8 cellular contexts compared by ENCODE assay signal in the genomic region with DNA sequence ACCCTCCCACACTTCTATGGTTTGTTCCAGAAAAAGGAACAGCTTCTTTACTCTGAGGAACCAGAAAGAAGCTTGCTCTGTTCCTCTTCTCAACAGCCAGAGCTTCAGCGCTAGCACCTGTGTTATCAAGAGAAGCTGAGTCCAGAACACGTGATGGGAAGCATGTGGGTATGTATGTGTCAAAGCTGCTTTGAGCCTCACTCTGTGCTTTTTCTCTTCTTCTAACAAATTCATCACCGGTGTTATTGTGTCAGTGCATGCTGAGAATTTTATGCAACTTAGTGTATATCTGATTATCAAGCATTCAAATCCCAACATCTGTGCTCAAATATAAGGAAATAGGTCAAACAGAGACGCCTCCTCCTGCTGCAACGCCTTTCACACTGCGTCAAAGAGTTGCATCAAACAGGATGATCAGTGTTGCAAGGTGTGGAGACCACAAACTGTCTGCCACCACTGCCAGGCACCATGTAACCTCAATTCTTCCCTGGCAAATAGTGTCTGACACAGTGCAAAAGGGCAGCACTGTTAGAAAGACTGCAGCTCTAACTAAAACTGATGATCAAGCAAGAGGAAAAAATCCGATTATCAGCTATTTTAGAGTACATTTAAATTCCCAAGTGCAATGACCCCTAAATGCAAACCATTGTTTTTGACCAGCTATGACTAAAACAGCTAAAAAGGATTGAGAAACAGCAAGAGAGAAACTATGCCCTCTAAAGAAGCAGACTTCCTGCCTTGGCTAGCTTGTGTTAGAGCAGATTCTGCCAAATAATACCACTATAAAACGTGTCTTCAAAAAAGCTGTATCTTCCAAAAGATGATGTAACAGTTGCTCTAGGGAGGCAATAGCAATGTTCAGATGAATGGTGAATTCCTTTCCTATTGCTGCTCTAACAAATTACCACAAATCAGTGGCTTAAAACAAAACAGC.
DNase-seq lines count a peak whose midpoint lies in the region; ATAC-seq and TF ChIP-seq lines count a peak whose summit lies in the region.

No MANE protein-coding gene starts in this region.

- TF ChIP-seq CTCF in AG10803 (conservative IDR thresholded peaks at IDR 0.05; ENCODE audit: low read length) = no peak

- peak; percentile 99 for DNase-seq in AG10803 (ENCODE audit: low read depth)
- peak; percentile 67 for DNase-seq in NK-92 treated with Interleukin-12 subunit alpha and Interleukin-12 subunit beta, amount 100 ng/mL, for 24 hours (lab: John Stamatoyannopoulos, UW)
- peak; percentile 29 to 32 for DNase-seq in activated T-helper 1 cell treated with anti-CD3 and anti-CD28 coated beads, Interleukin-2, amount 50 U/mL, for 16 hours (ENCODE audit: low read depth in 1 of 2, low spot score in 1 of 2)
- peak; percentile 10 for DNase-seq in germinal center (ENCODE audit: low spot score)
- DNase-seq in stimulated activated CD4-positive, alpha-beta T cell treated with anti-CD3 and anti-CD28 coated beads, Interleukin-15, amount 100 ng/mL, for 24 hours = peak; percentile 43
- DNase-seq in DMS79 (lab: John Stamatoyannopoulos, UW) = no peak

- no peak overlapping the region for H3K4me3 ChIP-seq in AG10803 (ENCODE audit: low read length)

- ATAC-seq in GM21529 (IDR thresholded peaks at IDR 0.05; ENCODE audit: unreplicated experiment) (peak; percentile 81), HG03135 (IDR thresholded peaks at IDR 0.05; ENCODE audit: unreplicated experiment) (no peak)
